ENCODE assay signal across 19 cellular contexts in genomic region chr11:86570020-86570419, GRCh38.
A peak's percentile ranks its signal among the peaks of the same experiment; 100 is the strongest.
DNase-seq lines count a peak whose midpoint lies in the region; TF ChIP-seq lines count a peak whose summit lies in the region.
"Had no signal": no experiment of that assay in that cellular context is flagged by ENCODE, and none has a peak within 500 bp of the region (broad histone marks: within the 10 kb centered on the region; RNA-seq: fewer than 3 reads in every experiment).

No MANE protein-coding gene starts in this region.

- no peaks in the 10 kb centered on the region for H3K9me3 ChIP-seq in esophagus muscularis mucosa
- H3K9me3 ChIP-seq in trophoblast cell (ENCODE audit: insufficient read depth, low read depth, low read length) = no peaks in the 10 kb centered on the region
- H3K9me3 ChIP-seq in prostate gland = no peaks in the 10 kb centered on the region
- H3K9me3 ChIP-seq: ascending aorta, gastrocnemius medialis, HAP-1, MG63 had no signal

- H3K79me2 ChIP-seq in trophoblast cell (ENCODE audit: control insufficient read depth, insufficient read depth, low read length, poor library complexity) = no peaks in the 10 kb centered on the region

- H3K4me3 ChIP-seq in esophagus muscularis mucosa (no peak overlapping the region), trophoblast cell (ENCODE audit: low read depth, low read length) (no peak overlapping the region), prostate gland (no peak overlapping the region)
- H3K4me3 ChIP-seq: ascending aorta, gastrocnemius medialis, HAP-1, lung, MG63, PC-9 had no signal

- no peak overlapping the region for H2BK120ac ChIP-seq in trophoblast cell (ENCODE audit: insufficient read depth, low read length, poor library complexity)

- no peak for TF ChIP-seq EP300 in esophagus muscularis mucosa (IDR thresholded peaks at IDR 0.05)

- H3K27ac ChIP-seq in esophagus muscularis mucosa (replicated peaks in 1 of 4) (no peak overlapping the region), trophoblast cell (ENCODE audit: low read depth, low read length) (no peak overlapping the region), prostate gland (no peak overlapping the region)
- H3K27ac ChIP-seq: 22Rv1, ascending aorta, C4-2B, gastrocnemius medialis, PC-9 had no signal

- no peak overlapping the region for H2BK5ac ChIP-seq in trophoblast cell (ENCODE audit: low read depth, low read length, poor library complexity)

- H3K4me1 ChIP-seq in esophagus muscularis mucosa (peaks cover 15 to 32% (median 30%) of the 10 kb centered on the region in 4 donors), trophoblast cell (ENCODE audit: control insufficient read depth in 1 of 2, insufficient read depth in 2 of 2, low read length in 2 of 2) (peaks cover 6 to 11% of the 10 kb centered on the region in 2 experiments), prostate gland (replicated peaks) (no peaks in the 10 kb centered on the region)
- H3K4me1 ChIP-seq: gastrocnemius medialis, HAP-1 had no signal

- H4K12ac ChIP-seq in trophoblast cell (ENCODE audit: low read depth, low read length) = no peak overlapping the region

- no peak overlapping the region for H3K18ac ChIP-seq in trophoblast cell (ENCODE audit: low read length)

- WGBS in esophagus muscularis mucosa = 68% methylated on average over 5 of the region's 5 CpGs
- no CpG with 5 or more reads among the region's 5 CpGs for WGBS in trophoblast cell (ENCODE audit: extremely low coverage, insufficient coverage, insufficient read length)
- 70% methylated on average over 5 of the region's 5 CpGs for WGBS in prostate gland

- intact Hi-C loops in esophagus muscularis mucosa (cut with DNase I) (no loop called here), head of caudate nucleus (cut with DNase I) (no loop called here), prostate gland (cut with DNase I) (no loop called here)

- DNase-seq in NCI-H146 (lab: John Stamatoyannopoulos, UW) = peak; percentile 8
- DNase-seq in NCI-H146 treated with DMSO at 0.1 percent for 48 hours (lab: John Stamatoyannopoulos, UW; ENCODE audit: unreplicated experiment) = no peak
- peak; percentile 33 for DNase-seq in NCI-H526 treated with DMSO at 0.1 percent for 48 hours (lab: John Stamatoyannopoulos, UW)
- DNase-seq in esophagus muscularis mucosa (ENCODE audit: extremely low spot score) = peak; percentile 34
- peak; percentile 50 to 71 for DNase-seq in trophoblast cell
- DNase-seq in head of caudate nucleus = no peak
- no peak for DNase-seq in prostate gland (ENCODE audit: low spot score)
- DNase-seq in foreskin melanocyte = no peak
- DNase-seq: activated naive CD4-positive, alpha-beta T cell treated with anti-CD3 and anti-CD28 coated beads for 36 hours; gastrocnemius medialis; MG63; NCI-H2029; NCI-H510A treated with DMSO at 0.1 percent for 48 hours had no signal

- TF ChIP-seq POLR2A in esophagus muscularis mucosa (IDR thresholded peaks at IDR 0.05; ENCODE audit: low read depth) (no peak), prostate gland (IDR thresholded peaks at IDR 0.05) (no peak)

- H3K4ac ChIP-seq in trophoblast cell (ENCODE audit: low read depth, low read length) = no peak overlapping the region

- H3K23ac ChIP-seq in trophoblast cell (ENCODE audit: low read length) = no peak overlapping the region

- no peak overlapping the region for H2BK12ac ChIP-seq in trophoblast cell (ENCODE audit: low read length)

- H3K79me1 ChIP-seq in trophoblast cell (ENCODE audit: low read length) = no peaks in the 10 kb centered on the region

- H3K27me3 ChIP-seq in esophagus muscularis mucosa = no peaks in the 10 kb centered on the region
- no peaks in the 10 kb centered on the region for H3K27me3 ChIP-seq in trophoblast cell (ENCODE audit: insufficient read depth, low read length)
- no peaks in the 10 kb centered on the region for H3K27me3 ChIP-seq in prostate gland (replicated peaks; ENCODE audit: insufficient read depth)
- H3K27me3 ChIP-seq: ascending aorta, gastrocnemius medialis, MG63 had no signal

- H3K14ac ChIP-seq in trophoblast cell (ENCODE audit: low read length) = no peak overlapping the region

- H3K9ac ChIP-seq in trophoblast cell (ENCODE audit: low read length) = no peak overlapping the region

- no peak overlapping the region for H4K8ac ChIP-seq in trophoblast cell (ENCODE audit: low read depth, low read length)

- no peak overlapping the region for H4K91ac ChIP-seq in trophoblast cell (ENCODE audit: low read depth, low read length)

- H3K4me2 ChIP-seq in trophoblast cell (ENCODE audit: low read length) = no peak overlapping the region
- H3K4me2 ChIP-seq: PC-9 had no signal

- no peak overlapping the region for H2AK5ac ChIP-seq in trophoblast cell (ENCODE audit: low read length)

- TF ChIP-seq CTCF in esophagus muscularis mucosa (IDR thresholded peaks at IDR 0.05) (no peak), prostate gland (IDR thresholded peaks at IDR 0.05) (no peak)

- no peaks in the 10 kb centered on the region for H3K36me3 ChIP-seq in esophagus muscularis mucosa
- H3K36me3 ChIP-seq in trophoblast cell (ENCODE audit: control insufficient read depth in 1 of 2, insufficient read depth in 2 of 2, low read length in 2 of 2) = no peaks in the 10 kb centered on the region
- no peaks in the 10 kb centered on the region for H3K36me3 ChIP-seq in prostate gland
- H3K36me3 ChIP-seq: ascending aorta, gastrocnemius medialis, HAP-1, MG63 had no signal

- H2AFZ ChIP-seq in trophoblast cell (ENCODE audit: insufficient read depth, low read length, poor library complexity) = no peak overlapping the region
- H2AFZ ChIP-seq: PC-9 had no signal

Comparison
In these comparisons a context has a peak if more than half of its experiments do, and no peak if none do; other contexts are left out.
1. DNase-seq: peak in NCI-H146 (single experiment), NCI-H526 treated with DMSO at 0.1 percent for 48 hours (single experiment), esophagus muscularis mucosa (single experiment) and trophoblast cell (2 of 2); none in NCI-H146 treated with DMSO at 0.1 percent for 48 hours (single experiment), head of caudate nucleus (0 of 42), prostate gland (single experiment) and foreskin melanocyte (single experiment).